ENCODE assay signal across 9 cellular contexts in the genomic region with DNA sequence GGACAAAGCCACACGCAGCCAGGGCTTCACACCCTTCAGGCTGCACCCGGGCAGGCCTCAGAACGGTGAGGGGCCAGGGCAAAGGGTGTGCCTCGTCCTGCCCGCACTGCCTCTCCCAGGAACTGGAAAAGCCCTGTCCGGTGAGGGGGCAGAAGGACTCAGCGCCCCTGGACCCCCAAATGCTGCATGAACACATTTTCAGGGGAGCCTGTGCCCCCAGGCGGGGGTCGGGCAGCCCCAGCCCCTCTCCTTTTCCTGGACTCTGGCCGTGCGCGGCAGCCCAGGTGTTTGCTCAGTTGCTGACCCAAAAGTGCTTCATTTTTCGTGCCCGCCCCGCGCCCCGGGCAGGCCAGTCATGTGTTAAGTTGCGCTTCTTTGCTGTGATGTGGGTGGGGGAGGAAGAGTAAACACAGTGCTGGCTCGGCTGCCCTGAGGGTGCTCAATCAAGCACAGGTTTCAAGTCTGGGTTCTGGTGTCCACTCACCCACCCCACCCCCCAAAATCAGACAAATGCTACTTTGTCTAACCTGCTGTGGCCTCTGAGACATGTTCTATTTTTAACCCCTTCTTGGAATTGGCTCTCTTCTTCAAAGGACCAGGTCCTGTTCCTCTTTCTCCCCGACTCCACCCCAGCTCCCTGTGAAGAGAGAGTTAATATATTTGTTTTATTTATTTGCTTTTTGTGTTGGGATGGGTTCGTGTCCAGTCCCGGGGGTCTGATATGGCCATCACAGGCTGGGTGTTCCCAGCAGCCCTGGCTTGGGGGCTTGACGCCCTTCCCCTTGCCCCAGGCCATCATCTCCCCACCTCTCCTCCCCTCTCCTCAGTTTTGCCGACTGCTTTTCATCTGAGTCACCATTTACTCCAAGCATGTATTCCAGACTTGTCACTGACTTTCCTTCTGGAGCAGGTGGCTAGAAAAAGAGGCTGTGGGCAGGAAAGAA. TPM values are rescaled to one million over a fixed set of nuclear protein-coding genes. Genes with fewer than 3 reads are reported as not detected.
DNase-seq lines count a peak whose midpoint lies in the region; ATAC-seq and TF ChIP-seq lines count a peak whose summit lies in the region.
"Had no signal": no experiment of that assay in that cellular context is flagged by ENCODE, and none has a peak within 500 bp of the region (broad histone marks: within the 10 kb centered on the region; RNA-seq: fewer than 3 reads in every experiment).

No MANE protein-coding gene starts in this region.

- TF ChIP-seq POLR2A in erythroblast (IDR thresholded peaks at IDR 0.05; ENCODE audit: low read length): no peak

- no peaks in the 10 kb centered on the region for H3K36me3 Mint-ChIP-seq in HFFc6 (ENCODE audit: low read depth)

- peak overlapping the region; percentile 80 for H3K4me3 Mint-ChIP-seq in HFFc6
- H3K4me3 Mint-ChIP-seq: activated CD4-positive, alpha-beta T cell treated with anti-CD3 and anti-CD28 coated beads for 36 hours had no signal

- H3K27me3 Mint-ChIP-seq in HFFc6 (ENCODE audit: insufficient read depth): peaks cover 6% of the 10 kb centered on the region; the same call in 1 of the 2 replicates
- H3K27me3 Mint-ChIP-seq: activated CD4-positive, alpha-beta T cell treated with anti-CD3 and anti-CD28 coated beads for 36 hours had no signal

- peaks cover 16% of the 10 kb centered on the region for H3K4me1 ChIP-seq in foreskin keratinocyte

- peak overlapping the region; percentile 69 for H3K27ac ChIP-seq in foreskin keratinocyte
- peak overlapping the region in 18 of 21 experiments; percentile 2 to 82 (median 54) for H3K27ac ChIP-seq in skin epidermis

- no peaks in the 10 kb centered on the region for H3K9me3 Mint-ChIP-seq in HFFc6

- DNase-seq in HFFc6: peak; percentile 55
- peak; percentile 93 for DNase-seq in RPMI7951 (ENCODE audit: low read depth)
- DNase-seq in foreskin keratinocyte: peak; percentile 59 to 80
- DNase-seq in GM19238 (ENCODE audit: insufficient read length, low spot score): no peak
- DNase-seq in erythroblast (lab: John Stamatoyannopoulos, UW): no peak
- DNase-seq: activated CD4-positive, alpha-beta T cell treated with anti-CD3 and anti-CD28 coated beads for 36 hours had no signal

- H3K27me3 ChIP-seq in foreskin keratinocyte: no peaks in the 10 kb centered on the region

- peak overlapping the region; percentile 67 for H3K27ac Mint-ChIP-seq in HFFc6
- H3K27ac Mint-ChIP-seq: activated CD4-positive, alpha-beta T cell treated with anti-CD3 and anti-CD28 coated beads for 36 hours had no signal

- H3K4me3 ChIP-seq in skin epidermis: no peak overlapping the region

- TF ChIP-seq CTCF in HFFc6 (IDR thresholded peaks at IDR 0.05) (no peak), foreskin keratinocyte (conservative IDR thresholded peaks at IDR 0.05) (no peak)

- ATAC-seq in foreskin keratinocyte (peak; percentile 85), HG03135 (IDR thresholded peaks at IDR 0.05; ENCODE audit: unreplicated experiment) (no peak), GM19455 (IDR thresholded peaks at IDR 0.05; ENCODE audit: unreplicated experiment) (no peak)
- ATAC-seq: activated CD4-positive, alpha-beta T cell treated with anti-CD3 and anti-CD28 coated beads for 36 hours had no signal

- peaks cover 37% of the 10 kb centered on the region for H3K4me1 Mint-ChIP-seq in HFFc6 (ENCODE audit: low read depth)

RNA-seq across cellular contexts. Expression of a gene that starts 8.1 kb away (rescaled TPM):
- total RNA-seq in HFFc6 (2021; fragmentation: NEBNext Ultra II Directional; extraction: Animal tissue kit (Norgen Biotek cat#: 25700)): 10 to 100 TPM; 17.0 to 33.1 (median 30.4) TPM
- 70.0 and 74.6 TPM in 2 replicates for total RNA-seq in RPMI7951 (2014; rRNA removed; shearing (Covaris generic))
- total RNA-seq in foreskin keratinocyte: 26.6 and 33.5 TPM in 2 replicates
- 24.0 and 33.7 TPM in 2 replicates for polyA plus RNA-seq in foreskin keratinocyte

RNA-seq across cellular contexts. Expression of a gene that starts 25.5 kb away (rescaled TPM):
- total RNA-seq in HFFc6 (2021; fragmentation: NEBNext Ultra II Directional; extraction: Animal tissue kit (Norgen Biotek cat#: 25700)): 1 to 10 TPM; 1.2 to 1.7 (median 1.4) TPM
- 1.2 and 1.5 TPM in 2 replicates for total RNA-seq in RPMI7951 (2014; rRNA removed; shearing (Covaris generic))
- 14.1 and 16.0 TPM in 2 replicates for total RNA-seq in foreskin keratinocyte
- polyA plus RNA-seq in foreskin keratinocyte: 7.9 and 8.1 TPM in 2 replicates

RNA-seq across cellular contexts. Expression of a gene that starts 32.0 kb away (rescaled TPM):
- total RNA-seq in HFFc6 (2021; fragmentation: NEBNext Ultra II Directional; extraction: Animal tissue kit (Norgen Biotek cat#: 25700)): not detected
- total RNA-seq in RPMI7951 (2014; rRNA removed; shearing (Covaris generic)): not detected in 2 replicates
- 1.1 and 1.2 TPM in 2 replicates for total RNA-seq in foreskin keratinocyte
- 1.7 TPM in 2 replicates for polyA plus RNA-seq in foreskin keratinocyte
- total RNA-seq: activated CD4-positive, alpha-beta T cell treated with anti-CD3 and anti-CD28 coated beads for 36 hours had no signal

Comparison
In these comparisons a context has a peak if more than half of its experiments do, and no peak if none do; other contexts are left out.
1. DNase-seq: peak in HFFc6 (single experiment), RPMI7951 (single experiment) and foreskin keratinocyte (2 of 2); none in GM19238 (single experiment) and erythroblast (0 of 2).